22 cellular contexts compared by ENCODE assay signal in genomic region chr4:48345542-48345941, GRCh38.
"Had no signal": no experiment of that assay in that cellular context is flagged by ENCODE, and none has a peak within 500 bp of the region (broad histone marks: within the 10 kb centered on the region; RNA-seq: fewer than 3 reads in every experiment).

No MANE protein-coding gene starts in this region.

- H3K36me3 ChIP-seq: ascending aorta, esophagus muscularis mucosa, prostate gland, right atrium auricular region, thoracic aorta, upper lobe of left lung had no signal

- H3K27me3 Mint-ChIP-seq: activated CD4-positive, alpha-beta T cell treated with anti-CD3 and anti-CD28 coated beads, Interleukin-2, amount 10 ng/mL, durations not matched to agents 24 days and 14 days; activated CD8-positive, alpha-beta T cell treated with anti-CD3 and anti-CD28 coated beads for 36 hours; activated naive CD4-positive, alpha-beta T cell treated with anti-CD3 and anti-CD28 coated beads, Interleukin-2, amount 50 U/mL, for 24 hours; natural killer cell treated with Interleukin-12 subunit alpha and Interleukin-12 subunit beta and Interleukin-15 and Interleukin-18, amount 100 ng/mL, for 72 hours had no signal

- ATAC-seq: activated CD8-positive, alpha-beta T cell treated with anti-CD3 and anti-CD28 coated beads for 36 hours; activated T-cell treated with anti-CD3 and anti-CD28 coated beads, Interleukin-2, amount 50 U/mL, for 4 hours; natural killer cell treated with Interleukin-12 subunit alpha and Interleukin-12 subunit beta and Interleukin-15 and Interleukin-18, amount 100 ng/mL, for 72 hours had no signal

- H3K4me3 Mint-ChIP-seq: activated CD4-positive, alpha-beta T cell treated with anti-CD3 and anti-CD28 coated beads, Interleukin-2, amount 10 ng/mL, durations not matched to agents 24 days and 14 days; activated CD8-positive, alpha-beta T cell treated with anti-CD3 and anti-CD28 coated beads for 36 hours; activated T-cell treated with anti-CD3 and anti-CD28 coated beads, Interleukin-2, amount 50 U/mL, for 4 hours; mesothelial cell of epicardium; natural killer cell treated with Interleukin-12 subunit alpha and Interleukin-12 subunit beta and Interleukin-15 and Interleukin-18, amount 100 ng/mL, for 72 hours; T-helper 1 cell treated with Interleukin-12 subunit alpha and Interleukin-12 subunit beta and Interleukin-4 antibody, amounts not matched to agents 30 μg/mL and 1 μg/mL, for 36 hours had no signal

- H3K27ac ChIP-seq: ascending aorta, esophagus muscularis mucosa, prostate gland, right atrium auricular region, thoracic aorta, upper lobe of left lung had no signal

- DNase-seq: activated CD4-positive, alpha-beta T cell treated with anti-CD3 and anti-CD28 coated beads, Interleukin-2, amount 10 ng/mL, durations not matched to agents 24 days and 14 days; activated CD8-positive, alpha-beta T cell treated with anti-CD3 and anti-CD28 coated beads for 36 hours; activated effector memory CD4-positive, alpha-beta T cell treated with anti-CD3 and anti-CD28 coated beads, Interleukin-2, amount 50 U/mL, for 16 hours; activated T-cell treated with anti-CD3 and anti-CD28 coated beads, Interleukin-2, amount 50 U/mL, for 4 hours; cerebellar nuclear complex; cortex of kidney; hippocampal formation; occipital lobe; stimulated activated CD4-positive, alpha-beta T cell treated with anti-CD3 and anti-CD28 coated beads, Interleukin-4, amount 100 ng/mL, for 1 hour; upper lobe of left lung had no signal

- H3K27me3 ChIP-seq: ascending aorta, esophagus muscularis mucosa, right atrium auricular region, upper lobe of left lung had no signal

- H3K9me3 Mint-ChIP-seq: activated CD4-positive, alpha-beta T cell treated with anti-CD3 and anti-CD28 coated beads, Interleukin-2, amount 10 ng/mL, durations not matched to agents 24 days and 14 days; activated CD8-positive, alpha-beta T cell treated with anti-CD3 and anti-CD28 coated beads for 36 hours; activated naive CD4-positive, alpha-beta T cell treated with anti-CD3 and anti-CD28 coated beads, Interleukin-2, amount 50 U/mL, for 24 hours; activated T-cell treated with anti-CD3 and anti-CD28 coated beads, Interleukin-2, amount 50 U/mL, for 4 hours; mesothelial cell of epicardium; natural killer cell treated with Interleukin-12 subunit alpha and Interleukin-12 subunit beta and Interleukin-15 and Interleukin-18, amount 100 ng/mL, for 72 hours; T-helper 1 cell treated with Interleukin-12 subunit alpha and Interleukin-12 subunit beta and Interleukin-4 antibody, amounts not matched to agents 30 μg/mL and 1 μg/mL, for 36 hours had no signal

- H3K27ac Mint-ChIP-seq: activated CD4-positive, alpha-beta T cell treated with anti-CD3 and anti-CD28 coated beads, Interleukin-2, amount 10 ng/mL, durations not matched to agents 24 days and 14 days; activated CD8-positive, alpha-beta T cell treated with anti-CD3 and anti-CD28 coated beads for 36 hours; activated naive CD4-positive, alpha-beta T cell treated with anti-CD3 and anti-CD28 coated beads, Interleukin-2, amount 50 U/mL, for 24 hours; natural killer cell treated with Interleukin-12 subunit alpha and Interleukin-12 subunit beta and Interleukin-15 and Interleukin-18, amount 100 ng/mL, for 72 hours; T-helper 1 cell treated with Interleukin-12 subunit alpha and Interleukin-12 subunit beta and Interleukin-4 antibody, amounts not matched to agents 30 μg/mL and 1 μg/mL, for 36 hours had no signal

- H3K4me3 ChIP-seq: ascending aorta, esophagus muscularis mucosa, lung, prostate gland, right atrium auricular region, thoracic aorta, upper lobe of left lung had no signal

- H3K9me3 ChIP-seq: ascending aorta, esophagus muscularis mucosa, prostate gland, right atrium auricular region, thoracic aorta, upper lobe of left lung had no signal

- FAIRE-seq: bronchial epithelial cell, islet of Langerhans had no signal

- H3K36me3 Mint-ChIP-seq: mesothelial cell of epicardium; natural killer cell treated with Interleukin-12 subunit alpha and Interleukin-12 subunit beta and Interleukin-15 and Interleukin-18, amount 100 ng/mL, for 72 hours had no signal
